1 cellular context compared by ENCODE assay signal in genomic region chr7:48924433-48924832, GRCh38.
TF ChIP-seq lines count a peak whose summit lies in the region.

CDC14C (plus strand) TSS chr7:48924547; CDS start chr7:48924673, 126 bp downstream.

TF ChIP-seq in GM23338, 12 proteins besides CTCF, POLR2A, EP300 and RAD21:
- no peak for TF ChIP-seq ZNF462 (CRISPR knock-in tag; IDR thresholded peaks at IDR 0.05)
- TF ChIP-seq, protein P1, sequence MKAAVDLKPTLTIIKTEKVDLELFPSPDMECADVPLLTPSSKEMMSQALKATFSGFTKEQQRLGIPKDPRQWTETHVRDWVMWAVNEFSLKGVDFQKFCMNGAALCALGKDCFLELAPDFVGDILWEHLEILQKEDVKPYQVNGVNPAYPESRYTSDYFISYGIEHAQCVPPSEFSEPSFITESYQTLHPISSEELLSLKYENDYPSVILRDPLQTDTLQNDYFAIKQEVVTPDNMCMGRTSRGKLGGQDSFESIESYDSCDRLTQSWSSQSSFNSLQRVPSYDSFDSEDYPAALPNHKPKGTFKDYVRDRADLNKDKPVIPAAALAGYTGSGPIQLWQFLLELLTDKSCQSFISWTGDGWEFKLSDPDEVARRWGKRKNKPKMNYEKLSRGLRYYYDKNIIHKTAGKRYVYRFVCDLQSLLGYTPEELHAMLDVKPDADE (IDR thresholded peaks at IDR 0.05): no peak
- no peak for TF ChIP-seq NANOG (IDR thresholded peaks at IDR 0.05; ENCODE audit: borderline replicate concordance)
- no peak for TF ChIP-seq ZNF114 (CRISPR knock-in tag; IDR thresholded peaks at IDR 0.05)
- TF ChIP-seq JUNB (IDR thresholded peaks at IDR 0.05; ENCODE audit: unreplicated experiment): no peak
- TF ChIP-seq STAT1 (IDR thresholded peaks at IDR 0.05; ENCODE audit: unreplicated experiment): no peak
- no peak for TF ChIP-seq CREB1 (CRISPR knock-in tag; IDR thresholded peaks at IDR 0.05; ENCODE audit: low read depth)
- TF ChIP-seq, protein P2, sequence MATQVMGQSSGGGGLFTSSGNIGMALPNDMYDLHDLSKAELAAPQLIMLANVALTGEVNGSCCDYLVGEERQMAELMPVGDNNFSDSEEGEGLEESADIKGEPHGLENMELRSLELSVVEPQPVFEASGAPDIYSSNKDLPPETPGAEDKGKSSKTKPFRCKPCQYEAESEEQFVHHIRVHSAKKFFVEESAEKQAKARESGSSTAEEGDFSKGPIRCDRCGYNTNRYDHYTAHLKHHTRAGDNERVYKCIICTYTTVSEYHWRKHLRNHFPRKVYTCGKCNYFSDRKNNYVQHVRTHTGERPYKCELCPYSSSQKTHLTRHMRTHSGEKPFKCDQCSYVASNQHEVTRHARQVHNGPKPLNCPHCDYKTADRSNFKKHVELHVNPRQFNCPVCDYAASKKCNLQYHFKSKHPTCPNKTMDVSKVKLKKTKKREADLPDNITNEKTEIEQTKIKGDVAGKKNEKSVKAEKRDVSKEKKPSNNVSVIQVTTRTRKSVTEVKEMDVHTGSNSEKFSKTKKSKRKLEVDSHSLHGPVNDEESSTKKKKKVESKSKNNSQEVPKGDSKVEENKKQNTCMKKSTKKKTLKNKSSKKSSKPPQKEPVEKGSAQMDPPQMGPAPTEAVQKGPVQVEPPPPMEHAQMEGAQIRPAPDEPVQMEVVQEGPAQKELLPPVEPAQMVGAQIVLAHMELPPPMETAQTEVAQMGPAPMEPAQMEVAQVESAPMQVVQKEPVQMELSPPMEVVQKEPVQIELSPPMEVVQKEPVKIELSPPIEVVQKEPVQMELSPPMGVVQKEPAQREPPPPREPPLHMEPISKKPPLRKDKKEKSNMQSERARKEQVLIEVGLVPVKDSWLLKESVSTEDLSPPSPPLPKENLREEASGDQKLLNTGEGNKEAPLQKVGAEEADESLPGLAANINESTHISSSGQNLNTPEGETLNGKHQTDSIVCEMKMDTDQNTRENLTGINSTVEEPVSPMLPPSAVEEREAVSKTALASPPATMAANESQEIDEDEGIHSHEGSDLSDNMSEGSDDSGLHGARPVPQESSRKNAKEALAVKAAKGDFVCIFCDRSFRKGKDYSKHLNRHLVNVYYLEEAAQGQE (IDR thresholded peaks at IDR 0.05; ENCODE audit: unreplicated experiment): no peak
- no peak for TF ChIP-seq POLR2AphosphoS5 (IDR thresholded peaks at IDR 0.05; ENCODE audit: low read depth)
- TF ChIP-seq EZH2phosphoT487 (IDR thresholded peaks at IDR 0.05; ENCODE audit: unreplicated experiment): no peak
- no peak for TF ChIP-seq EZH2 (IDR thresholded peaks at IDR 0.05; ENCODE audit: low read depth, unreplicated experiment)
- no peak for TF ChIP-seq ZNF331 (CRISPR knock-in tag; IDR thresholded peaks at IDR 0.05; ENCODE audit: low read depth)
TF ChIP-seq in GM23338: peak in this region for 0.
